ENCODE assay signal across 8 cellular contexts in the genomic region with DNA sequence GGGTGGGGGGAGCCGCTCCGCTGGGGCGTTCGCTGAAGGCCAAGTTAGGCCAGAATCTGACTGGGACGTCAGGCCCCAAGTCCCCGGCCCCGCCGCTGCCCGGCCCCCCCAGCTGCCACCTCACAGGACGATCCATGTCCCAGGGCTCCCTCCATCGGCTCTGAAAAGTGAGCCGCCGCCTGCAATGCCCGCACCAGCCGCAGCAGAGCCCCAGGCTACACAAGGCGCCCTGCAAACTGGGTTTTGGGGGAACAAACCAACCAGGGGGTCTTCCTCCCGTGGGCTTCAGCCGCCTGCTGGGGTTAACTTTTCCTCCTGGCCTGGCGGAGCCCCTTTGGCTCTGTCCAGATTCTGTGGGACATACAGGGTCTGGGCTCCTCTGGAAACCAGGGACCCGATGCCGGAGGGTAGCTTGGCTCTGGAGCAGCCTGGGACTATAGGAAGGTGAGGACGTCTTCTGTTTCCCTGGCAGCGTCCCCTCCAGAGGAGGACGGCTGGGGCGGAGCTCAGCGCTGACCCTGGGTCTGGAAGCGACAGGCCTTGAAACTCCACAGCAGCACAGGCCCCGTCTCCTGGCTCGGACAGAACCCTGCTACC. TPM values are rescaled to one million over a fixed set of nuclear protein-coding genes. Genes with fewer than 3 reads are reported as not detected.
DNase-seq lines count a peak whose midpoint lies in the region; ATAC-seq lines count a peak whose summit lies in the region.

No MANE protein-coding gene starts in this region.

- peaks cover 3% of the 10 kb centered on the region for H3K36me3 ChIP-seq in rectal smooth muscle tissue (ENCODE audit: control insufficient read depth, insufficient read depth, low read length)

- peak; percentile 67 for DNase-seq in G401 (ENCODE audit: low spot score)
- DNase-seq in NCI-H1930 (lab: John Stamatoyannopoulos, UW): peak; percentile 41 to 69
- peak; percentile 50 for DNase-seq in amniotic epithelial cell (ENCODE audit: low read depth)
- peak; percentile 72 to 91 (median 90) for DNase-seq in right cardiac atrium
- DNase-seq in SHP77 treated with DMSO at 0.1 percent for 48 hours (lab: John Stamatoyannopoulos, UW): no peak

- intact Hi-C loops in right cardiac atrium (cut with DNase I): loop anchor here in 1 of 4 donors (5.0 to 10.0 kb wide), 2 partner anchors 129 to 267 kb away; partner anchors contain the start of genes CAPN15 and RHOT2

- H3K4me1 ChIP-seq in right cardiac atrium (ENCODE audit: control insufficient read depth, insufficient read depth, low read length): no peaks in the 10 kb centered on the region
- H3K4me1 ChIP-seq in rectal smooth muscle tissue (ENCODE audit: control insufficient read depth, insufficient read depth, low read length): peaks cover 8% of the 10 kb centered on the region

- in situ Hi-C loops in G401 (cut with HindIII; ENCODE audit: low sequenced_read_pairs): no loop called here

- no peak overlapping the region for H3K9ac ChIP-seq in rectal smooth muscle tissue (ENCODE audit: low read length)

- WGBS in right cardiac atrium: 18% methylated on average over 29 of the region's 29 CpGs

- no peaks in the 10 kb centered on the region for H3K27me3 ChIP-seq in right cardiac atrium (ENCODE audit: control insufficient read depth, insufficient read depth)
- H3K27me3 ChIP-seq in rectal smooth muscle tissue (ENCODE audit: control insufficient read depth, insufficient read depth, low read length): no peaks in the 10 kb centered on the region

- H3K9me3 ChIP-seq in right cardiac atrium (ENCODE audit: control insufficient read depth, low read length): no peaks in the 10 kb centered on the region

- peak; percentile 18 to 34 for ATAC-seq in right cardiac atrium
- ATAC-seq in HG03175 (IDR thresholded peaks at IDR 0.05; ENCODE audit: unreplicated experiment): no peak
- no peak for ATAC-seq in HG03039 (IDR thresholded peaks at IDR 0.05; ENCODE audit: unreplicated experiment)

- H3K4me3 ChIP-seq in right cardiac atrium (ENCODE audit: low read length) (no peak overlapping the region), rectal smooth muscle tissue (ENCODE audit: low read length) (peak overlapping the region; percentile 29)

- H3K27ac ChIP-seq in right cardiac atrium (ENCODE audit: low read length) (peak overlapping the region; percentile 14), rectal smooth muscle tissue (ENCODE audit: low read depth, low read length) (peak overlapping the region; percentile 81)

RNA-seq across cellular contexts. Expression of gene NME4, which starts 0.8 kb away (rescaled TPM):
- 312 and 362 TPM in 2 replicates for total RNA-seq in G401 (2014; rRNA removed; shearing (Covaris generic))
- 10 to 100 TPM; 49.7 to 86.4 (median 66.0) TPM for total RNA-seq in right cardiac atrium
- polyA plus RNA-seq in right cardiac atrium: 73.1 TPM

RNA-seq across cellular contexts. Expression of gene DECR2, which starts 3.9 kb away (rescaled TPM):
- 13.0 and 13.7 TPM in 2 replicates for total RNA-seq in G401 (2014; rRNA removed; shearing (Covaris generic))
- total RNA-seq in right cardiac atrium: 10 to 100 TPM in 3 of 4 donors, 1 to 10 TPM in 1; 8.6 to 14.6 (median 13.3) TPM
- 14.3 TPM for polyA plus RNA-seq in right cardiac atrium

RNA-seq across cellular contexts. Expression of gene PGAP6, which starts 16.1 kb away (rescaled TPM):
- 53.0 and 60.8 TPM in 2 replicates for total RNA-seq in G401 (2014; rRNA removed; shearing (Covaris generic))
- total RNA-seq in right cardiac atrium: 10 to 100 TPM; 28.0 to 39.5 (median 34.8) TPM
- 33.2 TPM for polyA plus RNA-seq in right cardiac atrium

RNA-seq across cellular contexts. Expression of gene MRPL28, which starts 27.5 kb away (rescaled TPM):
- 250 and 260 TPM in 2 replicates for total RNA-seq in G401 (2014; rRNA removed; shearing (Covaris generic))
- 10 to 100 TPM; 63.9 to 74.9 (median 69.3) TPM for total RNA-seq in right cardiac atrium
- 130 TPM for polyA plus RNA-seq in right cardiac atrium

RNA-seq across cellular contexts. Expression of gene RAB11FIP3, which starts 27.6 kb away (rescaled TPM):
- total RNA-seq in G401 (2014; rRNA removed; shearing (Covaris generic)): 33.8 and 39.3 TPM in 2 replicates
- 10 to 100 TPM; 32.2 to 44.6 (median 38.4) TPM for total RNA-seq in right cardiac atrium
- 25.1 TPM for polyA plus RNA-seq in right cardiac atrium

Comparison
In these comparisons a context has a peak if more than half of its experiments do, and no peak if none do; other contexts are left out.
1. ATAC-seq: peak in right cardiac atrium (2 of 2); none in HG03175 (single experiment) and HG03039 (single experiment).